Comparison of ENCODE assay signal across 8 cellular contexts in genomic region chr13:30395192-30396158, GRCh38. TPM values are rescaled to one million over a fixed set of nuclear protein-coding genes. Genes with fewer than 3 reads are reported as not detected.
DNase-seq lines count a peak whose midpoint lies in the region; ATAC-seq and TF ChIP-seq lines count a peak whose summit lies in the region.

No MANE protein-coding gene starts in this region.

- H3K4ac ChIP-seq in IMR-90 (ENCODE audit: low read depth, low read length), result peak overlapping the region; percentile 91

- H3K4me3 Mint-ChIP-seq in Calu3 (ENCODE audit: low read depth, unreplicated experiment) (peak overlapping the region; percentile 86), natural killer cell (peak overlapping the region; percentile 99)
- peak overlapping the region; percentile 82 for H3K4me3 Mint-ChIP-seq in activated T-helper 2 cell treated with anti-CD3 and anti-CD28 coated beads, Interferon-gamma antibody, Interleukin-2, Interleukin-4, amounts not matched to agents 10 μg/mL and 5 μg/mL and 100 μg/mL, durations not matched to agents 14 hours and 24 hours and 36 hours (ENCODE audit: low read depth)

- H3K56ac ChIP-seq in IMR-90 (ENCODE audit: extremely low read depth, insufficient read depth, low read length), result peak overlapping the region; percentile 92

- peak overlapping the region; percentile 88 for H2AFZ ChIP-seq in IMR-90 (replicated peaks; ENCODE audit: low read length, poor library complexity)

- TF ChIP-seq CTCF in Calu3 (IDR thresholded peaks at IDR 0.05; ENCODE audit: unreplicated experiment) (no peak), IMR-90 (conservative IDR thresholded peaks at IDR 0.05; ENCODE audit: low read depth, low read length) (no peak), Peyer's patch (IDR thresholded peaks at IDR 0.05) (no peak), fibroblast of the aortic adventitia (IDR thresholded peaks at IDR 0.05; ENCODE audit: insufficient read depth, low read length) (no peak), natural killer cell (IDR thresholded peaks at IDR 0.05) (no peak)

- H2BK120ac ChIP-seq in IMR-90 (ENCODE audit: low read depth, low read length), result peak overlapping the region; percentile 83

- no peaks in the 10 kb centered on the region for H3K79me1 ChIP-seq in IMR-90 (ENCODE audit: low read depth in 1 of 2, low read length in 2 of 2)

- H3K9me1 ChIP-seq in IMR-90 (ENCODE audit: insufficient read depth, low read length), result no peaks in the 10 kb centered on the region

- H2BK15ac ChIP-seq in IMR-90 (ENCODE audit: low read depth, low read length), result peak overlapping the region; percentile 47; the same call in 1 of the 3 replicates

- WGBS in IMR-90 (ENCODE audit: extremely low coverage in 2 of 2, insufficient read length in 1 of 2), 2 experiments, result 0% methylated on average over 3 of the region's 19 CpGs; no CpG with 5 or more reads in 1 of the 2 experiments

- H3K9me3 Mint-ChIP-seq in Calu3 (ENCODE audit: low read depth, unreplicated experiment) (no peaks in the 10 kb centered on the region), natural killer cell (no peaks in the 10 kb centered on the region)
- H3K9me3 Mint-ChIP-seq in activated T-helper 2 cell treated with anti-CD3 and anti-CD28 coated beads, Interferon-gamma antibody, Interleukin-2, Interleukin-4, amounts not matched to agents 10 μg/mL and 5 μg/mL and 100 μg/mL, durations not matched to agents 14 hours and 24 hours and 36 hours, result no peaks in the 10 kb centered on the region

- BruUV-seq in Calu3 (replicated peaks; lab: Mats Ljungman, UMichigan) (no TSS peak), IMR-90 (replicated peaks; lab: Mats Ljungman, UMichigan) (no TSS peak)

- DNase-seq in Calu3 (peak; percentile 72), IMR-90 (peak; percentile 93), Peyer's patch (peak; percentile 93 to 98 (median 98)), fibroblast of the aortic adventitia (ENCODE audit: low read depth) (peak; percentile 98), natural killer cell (peak; percentile 62)
- DNase-seq in activated T-helper 2 cell treated with anti-CD3 and anti-CD28 coated beads, Interferon-gamma antibody, Interleukin-2, Interleukin-4, amounts not matched to agents 10 μg/mL and 5 μg/mL and 100 μg/mL, durations not matched to agents 14 hours and 24 hours and 36 hours (ENCODE audit: low spot score), result peak; percentile 67

- TF ChIP-seq RAD21 in IMR-90 (IDR thresholded peaks at IDR 0.05; ENCODE audit: low read length), result no peak

- peak overlapping the region; percentile 77 for H4K5ac ChIP-seq in IMR-90 (ENCODE audit: low read depth, low read length)

- H4K20me1 ChIP-seq in IMR-90 (ENCODE audit: insufficient read depth, low read length), result no peaks in the 10 kb centered on the region

- H4K8ac ChIP-seq in IMR-90 (ENCODE audit: low read depth in 2 of 2, low read length in 2 of 2), result peak overlapping the region; percentile 33 to 96

- H3K9ac ChIP-seq in IMR-90 (ENCODE audit: low read depth, low read length) (peak overlapping the region; percentile 86), stomach smooth muscle (ENCODE audit: low read length in 2 of 2) (peak overlapping the region; percentile 47 to 68)

- H3K27ac Mint-ChIP-seq in Calu3 (ENCODE audit: unreplicated experiment), result peak overlapping the region; percentile 96
- H3K27ac Mint-ChIP-seq in activated T-helper 2 cell treated with anti-CD3 and anti-CD28 coated beads, Interferon-gamma antibody, Interleukin-2, Interleukin-4, amounts not matched to agents 10 μg/mL and 5 μg/mL and 100 μg/mL, durations not matched to agents 14 hours and 24 hours and 36 hours, result peak overlapping the region; percentile 93
- H3K27ac Mint-ChIP-seq in natural killer cell, result peak overlapping the region; percentile 88 to 91

- H3K18ac ChIP-seq in IMR-90 (ENCODE audit: low read depth, low read length), result peak overlapping the region; percentile 86

- H3K27me3 ChIP-seq in IMR-90 (ENCODE audit: control insufficient read depth, insufficient read depth, low read length) (no peaks in the 10 kb centered on the region), Peyer's patch (no peaks in the 10 kb centered on the region), stomach smooth muscle (ENCODE audit: control insufficient read depth in 1 of 2, insufficient read depth in 2 of 2, low read length in 2 of 2) (no peaks in the 10 kb centered on the region)

- no peaks in the 10 kb centered on the region for H3K4me1 ChIP-seq in IMR-90 (ENCODE audit: control insufficient read depth, insufficient read depth, low read length)
- peaks cover 0 to 36% (median 2%) of the 10 kb centered on the region in 4 donors for H3K4me1 ChIP-seq in Peyer's patch
- peaks cover 4% of the 10 kb centered on the region for H3K4me1 ChIP-seq in stomach smooth muscle (ENCODE audit: control insufficient read depth, insufficient read depth, low read length)

- H3K9me3 ChIP-seq in IMR-90 (ENCODE audit: control insufficient read depth, insufficient read depth, low read length) (no peaks in the 10 kb centered on the region), Peyer's patch (no peaks in the 10 kb centered on the region), stomach smooth muscle (ENCODE audit: control insufficient read depth in 2 of 2, low read length in 2 of 2) (no peaks in the 10 kb centered on the region)

- peak overlapping the region; percentile 82 for H2BK5ac ChIP-seq in IMR-90 (ENCODE audit: low read depth, low read length, poor library complexity, severe bottlenecking)

- H4K91ac ChIP-seq in IMR-90 (ENCODE audit: insufficient read depth, low read depth, low read length), result peak overlapping the region; percentile 86

- CTCF ChIA-PET in Calu3 (lab: Charles Lee) (interaction anchor here (1.1 kb wide), 1 partner anchor 10 kb away, joined by 6 read pairs; no protein-coding TSS in a partner anchor), IMR-90 (lab: Yijun Ruan, JAX) (interaction anchor here (0.9 to 1.4 kb wide), 3 partner anchors 10 to 162 kb away, joined by 3 read pairs; no protein-coding TSS in a partner anchor)

- H3K36me3 ChIP-seq in IMR-90 (ENCODE audit: control insufficient read depth, insufficient read depth, low read length) (no peaks in the 10 kb centered on the region), Peyer's patch (no peaks in the 10 kb centered on the region), stomach smooth muscle (ENCODE audit: control insufficient read depth in 2 of 2, insufficient read depth in 2 of 2, low read length in 2 of 2) (no peaks in the 10 kb centered on the region)

- H3K4me1 Mint-ChIP-seq in Calu3 (ENCODE audit: low read depth, unreplicated experiment) (peaks cover 17% of the 10 kb centered on the region), natural killer cell (peaks cover 17 to 20% of the 10 kb centered on the region in 2 donors)
- H3K4me1 Mint-ChIP-seq in activated T-helper 2 cell treated with anti-CD3 and anti-CD28 coated beads, Interferon-gamma antibody, Interleukin-2, Interleukin-4, amounts not matched to agents 10 μg/mL and 5 μg/mL and 100 μg/mL, durations not matched to agents 14 hours and 24 hours and 36 hours (ENCODE audit: low read depth), result peaks cover 35% of the 10 kb centered on the region

- in situ Hi-C loops in IMR-90 (cut with MboI; ENCODE audit: low sequenced_read_pairs), result no loop called here

- TF ChIP-seq POLR2A in IMR-90 (IDR thresholded peaks at IDR 0.05; ENCODE audit: low read depth, low read length) (no peak), Peyer's patch (IDR thresholded peaks at IDR 0.05) (peak; percentile 44 to 69)

- H3K27ac ChIP-seq in IMR-90 (ENCODE audit: insufficient read depth, low read length), result peak overlapping the region; percentile 91
- peak overlapping the region; percentile 92 to 97 (median 94) for H3K27ac ChIP-seq in Peyer's patch
- peak overlapping the region; percentile 87 for H3K27ac ChIP-seq in stomach smooth muscle (ENCODE audit: low read length)

- H3K4me3 ChIP-seq in IMR-90 (ENCODE audit: insufficient read depth, low read depth, low read length), result peak overlapping the region; percentile 54
- peak overlapping the region; percentile 47 to 66 (median 54) for H3K4me3 ChIP-seq in Peyer's patch
- peak overlapping the region; percentile 68 for H3K4me3 ChIP-seq in fibroblast of the aortic adventitia (ENCODE audit: low read depth, low read length)
- H3K4me3 ChIP-seq in stomach smooth muscle (ENCODE audit: low read length in 2 of 2), result peak overlapping the region; percentile 61 to 78

- H3K36me3 Mint-ChIP-seq in Calu3 (ENCODE audit: insufficient read depth, unreplicated experiment) (peaks cover 14% of the 10 kb centered on the region), natural killer cell (no peaks in the 10 kb centered on the region)
- no peaks in the 10 kb centered on the region for H3K36me3 Mint-ChIP-seq in activated T-helper 2 cell treated with anti-CD3 and anti-CD28 coated beads, Interferon-gamma antibody, Interleukin-2, Interleukin-4, amounts not matched to agents 10 μg/mL and 5 μg/mL and 100 μg/mL, durations not matched to agents 14 hours and 24 hours and 36 hours (ENCODE audit: low read depth)

- ATAC-seq in GM21515 (IDR thresholded peaks at IDR 0.05; ENCODE audit: unreplicated experiment) (peak; percentile 56), IMR-90 (ENCODE audit: low read depth) (peak; percentile 85), natural killer cell (peak; percentile 66 to 79 (median 69))

- peak overlapping the region; percentile 86 for H3K4me2 ChIP-seq in IMR-90 (ENCODE audit: low read depth, low read length)

- dilution Hi-C loops in IMR-90 (cut with HindIII; ENCODE audit: low sequenced_read_pairs, unreplicated experiment), result no loop called here

- H2AK5ac ChIP-seq in IMR-90 (ENCODE audit: low read depth, low read length), result peak overlapping the region; percentile 9; the same call in 1 of the 2 replicates

- POLR2A ChIA-PET in IMR-90 (lab: Charles Lee; ENCODE audit: unreplicated experiment), result interaction anchor here (0.9 to 1.4 kb wide), 2 partner anchors 11 to 128 kb away, joined by 3 read pairs; no protein-coding TSS in a partner anchor

- peak overlapping the region; percentile 93 for H3K14ac ChIP-seq in IMR-90 (replicated peaks; ENCODE audit: low read depth, low read length)

- peak overlapping the region; percentile 90 for H2BK20ac ChIP-seq in IMR-90 (ENCODE audit: low read depth, low read length)

- H2AK9ac ChIP-seq in IMR-90 (replicated peaks; ENCODE audit: low read depth, low read length, poor library complexity), result peak overlapping the region; percentile 49

- H3K27me3 Mint-ChIP-seq in Calu3 (ENCODE audit: unreplicated experiment) (no peaks in the 10 kb centered on the region), natural killer cell (ENCODE audit: low read depth in 2 of 2) (no peaks in the 10 kb centered on the region)
- H3K27me3 Mint-ChIP-seq in activated T-helper 2 cell treated with anti-CD3 and anti-CD28 coated beads, Interferon-gamma antibody, Interleukin-2, Interleukin-4, amounts not matched to agents 10 μg/mL and 5 μg/mL and 100 μg/mL, durations not matched to agents 14 hours and 24 hours and 36 hours (ENCODE audit: low read depth), result no peaks in the 10 kb centered on the region

- intact Hi-C loops in Calu3 (cut with micrococcal nuclease; ENCODE audit: unreplicated experiment), result no loop called here
- intact Hi-C loops in IMR-90 (cut with micrococcal nuclease), result loop anchor here (1.0 to 5.0 kb wide), 2 partner anchors 88 to 263 kb away; partner anchors contain the start of gene KATNAL1
- intact Hi-C loops in activated T-helper 2 cell treated with anti-CD3 and anti-CD28 coated beads, Interferon-gamma antibody, Interleukin-2, Interleukin-4, amounts not matched to agents 10 μg/mL and 5 μg/mL and 100 μg/mL, durations not matched to agents 14 hours and 24 hours and 36 hours (cut with micrococcal nuclease), result loop anchor here (1.0 to 5.0 kb wide), 4 partner anchors 13 to 347 kb away; no protein-coding TSS in a partner anchor
- intact Hi-C loops in natural killer cell (cut with micrococcal nuclease), result loop anchor here (1.0 to 2.0 kb wide), 2 partner anchors 12 to 19 kb away; no protein-coding TSS in a partner anchor

- peak overlapping the region; percentile 97 for H3K23ac ChIP-seq in IMR-90 (ENCODE audit: low read depth, low read length)

RNA-seq across cellular contexts. Expression of gene UBE2L5, which starts 26.8 kb away (rescaled TPM):
- total RNA-seq in Calu3 (2022), result not detected in 2 replicates
- 0.18 TPM in 1 of 2 replicates, not detected in the other for total RNA-seq in IMR-90 (2012; rRNA removed)
- not detected in 2 replicates for polyA plus RNA-seq in IMR-90 (2012; rRNA removed)
- polyA plus RNA-seq in IMR-90 (2012; cell fraction: cytosol; rRNA removed), result 0.04 TPM in 1 of 2 replicates, not detected in the other
- polyA plus RNA-seq in IMR-90 (2012; cell fraction: nucleus; rRNA removed; ENCODE audit: low replicate concordance), result 0.09 TPM in 1 of 2 replicates, not detected in the other
- not detected for total RNA-seq in Peyer's patch
- not detected in 2 replicates for total RNA-seq in activated T-helper 2 cell treated with anti-CD3 and anti-CD28 coated beads, Interferon-gamma antibody, Interleukin-2, Interleukin-4, amounts not matched to agents 10 μg/mL and 5 μg/mL and 100 μg/mL, durations not matched to agents 14 hours and 24 hours and 36 hours
- total RNA-seq in fibroblast of the aortic adventitia (ENCODE audit: low replicate concordance), result under 0.01 TPM in 1 of 2 replicates, not detected in the other
- not detected for total RNA-seq in natural killer cell

Comparison
In these comparisons a context has a peak if more than half of its experiments do, and no peak if none do; other contexts are left out.
1. Peak in every context shown above with its lines: DNase-seq, ATAC-seq, H3K4me3 ChIP-seq and H3K27ac ChIP-seq.